8 cellular contexts compared by ENCODE assay signal in the genomic region with DNA sequence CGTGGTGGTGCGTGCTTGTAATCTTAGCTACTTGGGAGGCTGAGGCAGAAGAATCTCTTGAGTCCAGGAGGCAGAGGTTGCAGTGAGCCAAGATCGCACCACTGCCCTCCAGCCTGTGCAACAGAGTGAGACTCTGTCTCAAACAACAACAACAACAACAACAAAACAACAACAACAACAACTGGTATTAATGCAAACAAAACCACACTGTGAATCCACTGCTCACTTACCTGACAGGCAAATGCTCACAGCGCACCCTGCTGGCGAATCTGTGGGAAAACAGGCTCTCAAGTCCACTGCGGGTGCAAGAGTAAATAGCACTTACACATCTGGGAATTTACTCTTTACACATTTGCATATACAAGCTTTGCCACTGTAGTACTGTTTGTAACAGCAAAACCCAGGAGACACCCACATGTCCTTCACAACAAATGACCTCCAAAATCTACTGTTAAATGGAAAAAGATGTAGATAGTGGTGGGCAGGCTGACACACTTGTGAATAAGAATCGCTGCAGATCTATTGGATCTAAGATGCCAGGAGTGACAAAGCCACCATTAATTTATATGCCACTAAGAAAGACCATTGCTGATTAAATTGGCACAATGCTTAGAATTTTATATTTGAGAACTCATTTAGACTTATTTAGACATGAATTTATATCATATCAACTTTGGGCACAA. TPM values are rescaled to one million over a fixed set of nuclear protein-coding genes. Genes with fewer than 3 reads are reported as not detected.
DNase-seq lines count a peak whose midpoint lies in the region; ATAC-seq and TF ChIP-seq lines count a peak whose summit lies in the region.

No MANE protein-coding gene starts in this region.

- dilution Hi-C loops in IMR-90 (cut with HindIII; ENCODE audit: low sequenced_read_pairs, unreplicated experiment), result no loop called here

- no peak overlapping the region for H2BK15ac ChIP-seq in IMR-90 (ENCODE audit: low read depth, low read length)

- no peaks in the 10 kb centered on the region for H3K27me3 ChIP-seq in IMR-90 (ENCODE audit: control insufficient read depth, insufficient read depth, low read length)
- no peaks in the 10 kb centered on the region for H3K27me3 ChIP-seq in PC-9 (ENCODE audit: insufficient read depth, low read depth)

- no peaks in the 10 kb centered on the region for H3K79me1 ChIP-seq in IMR-90 (ENCODE audit: low read depth in 1 of 2, low read length in 2 of 2)

- no peak overlapping the region for H3K18ac ChIP-seq in IMR-90 (ENCODE audit: low read depth, low read length)

- no peak overlapping the region for H2BK5ac ChIP-seq in IMR-90 (ENCODE audit: low read depth, low read length, poor library complexity, severe bottlenecking)

- H3K36me3 ChIP-seq in IMR-90 (ENCODE audit: control insufficient read depth, insufficient read depth, low read length), result peaks cover 9% of the 10 kb centered on the region
- H3K36me3 ChIP-seq in PC-9 (ENCODE audit: low read depth), result 0 out of 2 replicates have a peak, but pooled peaks cover 7% of the 10 kb centered on the region

- no peaks in the 10 kb centered on the region for H3K9me2 ChIP-seq in PC-9 (ENCODE audit: insufficient read depth)

- H3K4me2 ChIP-seq in IMR-90 (ENCODE audit: low read depth, low read length) (no peak overlapping the region), PC-9 (no peak overlapping the region)

- intact Hi-C loops in IMR-90 (cut with micrococcal nuclease), result loop anchor here (1.0 to 5.0 kb wide), 3 partner anchors 65 to 230 kb away; no protein-coding TSS in a partner anchor
- intact Hi-C loops in PC-9 (cut with micrococcal nuclease; ENCODE audit: unreplicated experiment), result loop anchor here (1.0 to 5.0 kb wide), 6 partner anchors 37 to 124 kb away; a partner anchor contains a TSS

- no peak overlapping the region for H4K91ac ChIP-seq in IMR-90 (ENCODE audit: insufficient read depth, low read depth, low read length)

- no peak overlapping the region for H3K9ac ChIP-seq in IMR-90 (ENCODE audit: low read depth, low read length)

- H2AK9ac ChIP-seq in IMR-90 (replicated peaks; ENCODE audit: low read depth, low read length, poor library complexity), result no peak overlapping the region

- POLR2A ChIA-PET in IMR-90 (lab: Charles Lee; ENCODE audit: unreplicated experiment) (no interaction called here), PC-9 (lab: Charles Lee; ENCODE audit: unreplicated experiment) (no interaction called here)
- POLR2A ChIA-PET in naive thymus-derived CD8-positive, alpha-beta T cell (lab: Charles Lee), result interaction anchor here (1.6 kb wide), 1 partner anchor 112 kb away, joined by 4 read pairs; no protein-coding TSS in a partner anchor

- H3K4me3 Mint-ChIP-seq in naive thymus-derived CD8-positive, alpha-beta T cell, result peak overlapping the region in 1 of 10 donors; percentile 5
- no peak overlapping the region for H3K4me3 Mint-ChIP-seq in stimulated activated effector memory CD8-positive, alpha-beta T cell treated with anti-CD3 and anti-CD28 coated beads, Interleukin-12 subunit alpha, Interleukin-12 subunit beta, amount 100 ng/mL, for 72 hours

- WGBS in IMR-90 (ENCODE audit: extremely low coverage in 2 of 2, insufficient read length in 1 of 2), 2 experiments, result no CpG with 5 or more reads among the region's 7 CpGs

- ATAC-seq in IMR-90 (ENCODE audit: low read depth), result peak; percentile 72
- ATAC-seq in esophagus mucosa, result peak; percentile 52
- ATAC-seq in naive thymus-derived CD8-positive, alpha-beta T cell, result peak; percentile 57 to 71
- peak; percentile 50 for ATAC-seq in stimulated activated effector memory CD8-positive, alpha-beta T cell treated with anti-CD3 and anti-CD28 coated beads, Interleukin-12 subunit alpha, Interleukin-12 subunit beta, amount 100 ng/mL, for 72 hours
- ATAC-seq in HG03565 (IDR thresholded peaks at IDR 0.05; ENCODE audit: unreplicated experiment), result no peak

- H3K9me1 ChIP-seq in IMR-90 (ENCODE audit: insufficient read depth, low read length), result peaks cover 6% of the 10 kb centered on the region; the same call in 1 of the 2 replicates

- no peaks in the 10 kb centered on the region for H3K4me1 ChIP-seq in IMR-90 (ENCODE audit: control insufficient read depth, insufficient read depth, low read length)
- H3K4me1 ChIP-seq in PC-9 (replicated peaks; ENCODE audit: insufficient read depth), result 0 out of 2 replicates have a peak, but pooled peaks cover 8% of the 10 kb centered on the region

- TF ChIP-seq CTCF in IMR-90 (conservative IDR thresholded peaks at IDR 0.05; ENCODE audit: low read depth, low read length), result peak; percentile 89
- TF ChIP-seq CTCF in PC-9 (conservative IDR thresholded peaks at IDR 0.05), result peak; percentile 94

- H3K27me3 Mint-ChIP-seq in naive thymus-derived CD8-positive, alpha-beta T cell, result no peaks in the 10 kb centered on the region

- no peak overlapping the region for H3K56ac ChIP-seq in IMR-90 (ENCODE audit: extremely low read depth, insufficient read depth, low read length)

- H2BK120ac ChIP-seq in IMR-90 (ENCODE audit: low read depth, low read length), result no peak overlapping the region

- peaks cover 0 to 8% (median 0%) of the 10 kb centered on the region in 3 donors for H3K36me3 Mint-ChIP-seq in naive thymus-derived CD8-positive, alpha-beta T cell
- peaks cover 20% of the 10 kb centered on the region for H3K36me3 Mint-ChIP-seq in stimulated activated effector memory CD8-positive, alpha-beta T cell treated with anti-CD3 and anti-CD28 coated beads, Interleukin-12 subunit alpha, Interleukin-12 subunit beta, amount 100 ng/mL, for 72 hours

- no peak overlapping the region for H2BK20ac ChIP-seq in IMR-90 (ENCODE audit: low read depth, low read length)

- no peak overlapping the region for H2AK5ac ChIP-seq in IMR-90 (ENCODE audit: low read depth, low read length)

- no peak overlapping the region for H3K27ac ChIP-seq in IMR-90 (ENCODE audit: insufficient read depth, low read length)
- no peak overlapping the region for H3K27ac ChIP-seq in PC-9

- H2AFZ ChIP-seq in IMR-90 (replicated peaks; ENCODE audit: low read length, poor library complexity) (no peak overlapping the region), PC-9 (no peak overlapping the region)

- no TSS peak for BruUV-seq in IMR-90 (replicated peaks; lab: Mats Ljungman, UMichigan)
- BruUV-seq in PC-9 (replicated peaks; lab: Mats Ljungman, UMichigan), result no TSS peak

- H3K9me3 Mint-ChIP-seq in naive thymus-derived CD8-positive, alpha-beta T cell, result peaks cover 0 to 1% (median 0%) of the 10 kb centered on the region in 9 donors
- H3K9me3 Mint-ChIP-seq in stimulated activated effector memory CD8-positive, alpha-beta T cell treated with anti-CD3 and anti-CD28 coated beads, Interleukin-12 subunit alpha, Interleukin-12 subunit beta, amount 100 ng/mL, for 72 hours, result no peaks in the 10 kb centered on the region

- H3K9me3 ChIP-seq in IMR-90 (ENCODE audit: control insufficient read depth, insufficient read depth, low read length) (no peaks in the 10 kb centered on the region), PC-9 (ENCODE audit: insufficient read depth, low read depth) (no peaks in the 10 kb centered on the region)

- peaks cover 22 to 48% (median 40%) of the 10 kb centered on the region in 4 donors for H3K4me1 Mint-ChIP-seq in naive thymus-derived CD8-positive, alpha-beta T cell
- peaks cover 13% of the 10 kb centered on the region for H3K4me1 Mint-ChIP-seq in stimulated activated effector memory CD8-positive, alpha-beta T cell treated with anti-CD3 and anti-CD28 coated beads, Interleukin-12 subunit alpha, Interleukin-12 subunit beta, amount 100 ng/mL, for 72 hours

- H3K4ac ChIP-seq in IMR-90 (ENCODE audit: low read depth, low read length), result no peak overlapping the region

- peak; percentile 7 for DNase-seq in DMS79 (lab: John Stamatoyannopoulos, UW)
- DNase-seq in IMR-90, result peak; percentile 82
- DNase-seq in PC-9, result peak; percentile 71 to 75
- peak; percentile 71 for DNase-seq in activated T-cell treated with anti-CD3 and anti-CD28 coated beads for 4 hours
- DNase-seq in naive thymus-derived CD8-positive, alpha-beta T cell, result peak; percentile 62 to 87 (median 74)
- DNase-seq in stimulated activated effector memory CD8-positive, alpha-beta T cell treated with anti-CD3 and anti-CD28 coated beads, Interleukin-12 subunit alpha, Interleukin-12 subunit beta, amount 100 ng/mL, for 72 hours (ENCODE audit: low spot score in 2 of 2), result peak; percentile 69 to 82

- CTCF ChIA-PET in IMR-90 (lab: Yijun Ruan, JAX) (interaction anchor here (0.6 to 1.9 kb wide), 9 partner anchors 10 to 409 kb away, joined by 3 to 10 read pairs (median 4); no protein-coding TSS in a partner anchor), PC-9 (lab: Charles Lee) (interaction anchor here (0.7 to 0.9 kb wide), 2 partner anchors 32 to 58 kb away, joined by 3 read pairs; no protein-coding TSS in a partner anchor)

- H3K14ac ChIP-seq in IMR-90 (replicated peaks; ENCODE audit: low read depth, low read length), result no peak overlapping the region

- no peak overlapping the region for H4K8ac ChIP-seq in IMR-90 (ENCODE audit: low read depth in 2 of 2, low read length in 2 of 2)

- peaks cover 23% of the 10 kb centered on the region for H3F3A ChIP-seq in PC-9 (ENCODE audit: insufficient read depth, low read depth)

- H3K79me2 ChIP-seq in PC-9 (ENCODE audit: low read depth), result no peaks in the 10 kb centered on the region

- H3K4me3 ChIP-seq in IMR-90 (ENCODE audit: insufficient read depth, low read depth, low read length) (no peak overlapping the region), PC-9 (no peak overlapping the region)

- in situ Hi-C loops in IMR-90 (cut with MboI; ENCODE audit: low sequenced_read_pairs), result no loop called here

- H4K20me1 ChIP-seq in IMR-90 (ENCODE audit: insufficient read depth, low read length), result no peaks in the 10 kb centered on the region
- no peaks in the 10 kb centered on the region for H4K20me1 ChIP-seq in PC-9 (ENCODE audit: insufficient read depth)

- H3K23ac ChIP-seq in IMR-90 (ENCODE audit: low read depth, low read length), result no peak overlapping the region

- peak overlapping the region in 5 of 10 donors; percentile 7 to 57 (median 55) for H3K27ac Mint-ChIP-seq in naive thymus-derived CD8-positive, alpha-beta T cell
- no peak overlapping the region for H3K27ac Mint-ChIP-seq in stimulated activated effector memory CD8-positive, alpha-beta T cell treated with anti-CD3 and anti-CD28 coated beads, Interleukin-12 subunit alpha, Interleukin-12 subunit beta, amount 100 ng/mL, for 72 hours

- peak; percentile 88 for TF ChIP-seq RAD21 in IMR-90 (IDR thresholded peaks at IDR 0.05; ENCODE audit: low read length)

- H4K5ac ChIP-seq in IMR-90 (ENCODE audit: low read depth, low read length), result no peak overlapping the region

- TF ChIP-seq POLR2A in IMR-90 (IDR thresholded peaks at IDR 0.05; ENCODE audit: low read depth, low read length), result no peak

RNA-seq across cellular contexts. Expression of a gene that starts 29.3 kb away (rescaled TPM):
- total RNA-seq in IMR-90 (2012; rRNA removed) (40.3 and 41.1 TPM in 2 replicates), PC-9 (2021) (151 and 160 TPM in 2 replicates), esophagus mucosa (88.7 TPM)
- 28.6 and 33.0 TPM in 2 replicates for polyA plus RNA-seq in IMR-90 (2012; rRNA removed)
- polyA plus RNA-seq in IMR-90 (2012; cell fraction: cytosol; rRNA removed), result 14.9 and 23.7 TPM in 2 replicates
- 26.2 and 57.4 TPM in 2 replicates for polyA plus RNA-seq in IMR-90 (2012; cell fraction: nucleus; rRNA removed; ENCODE audit: low replicate concordance)
- 10 to 100 TPM; 70.3 to 72.6 TPM for total RNA-seq in naive thymus-derived CD8-positive, alpha-beta T cell
- polyA plus RNA-seq in naive thymus-derived CD8-positive, alpha-beta T cell, result 10 to 100 TPM; 68.1 to 82.8 (median 77.0) TPM

RNA-seq across cellular contexts. Expression of a gene that starts 44.5 kb away (rescaled TPM):
- total RNA-seq in IMR-90 (2012; rRNA removed), result 91.9 and 120 TPM in 2 replicates
- 513 and 528 TPM in 2 replicates for polyA plus RNA-seq in IMR-90 (2012; rRNA removed)
- 250 and 846 TPM in 2 replicates for polyA plus RNA-seq in IMR-90 (2012; cell fraction: cytosol; rRNA removed)
- 45.1 and 159 TPM in 2 replicates for polyA plus RNA-seq in IMR-90 (2012; cell fraction: nucleus; rRNA removed; ENCODE audit: low replicate concordance)
- 248 and 320 TPM in 2 replicates for total RNA-seq in PC-9 (2021)
- 164 TPM for total RNA-seq in esophagus mucosa
- 10 to 100 TPM; 79.0 to 79.4 TPM for total RNA-seq in naive thymus-derived CD8-positive, alpha-beta T cell
- polyA plus RNA-seq in naive thymus-derived CD8-positive, alpha-beta T cell, result 10 to 100 TPM; 47.2 to 50.4 (median 50.1) TPM

RNA-seq across cellular contexts. Expression of a gene that starts 53.9 kb away (rescaled TPM):
- not detected in 2 replicates for total RNA-seq in IMR-90 (2012; rRNA removed)
- polyA plus RNA-seq in IMR-90 (2012; rRNA removed), result not detected in 2 replicates
- not detected in 2 replicates for polyA plus RNA-seq in IMR-90 (2012; cell fraction: cytosol; rRNA removed)
- not detected in 2 replicates for polyA plus RNA-seq in IMR-90 (2012; cell fraction: nucleus; rRNA removed; ENCODE audit: low replicate concordance)
- 4.5 and 7.1 TPM in 2 replicates for total RNA-seq in PC-9 (2021)
- total RNA-seq in esophagus mucosa, result 1.0 TPM
- not detected for total RNA-seq in naive thymus-derived CD8-positive, alpha-beta T cell
- polyA plus RNA-seq in naive thymus-derived CD8-positive, alpha-beta T cell, result not detected

Comparison
In these comparisons a context has a peak if more than half of its experiments do, and no peak if none do; other contexts are left out.
1. DNase-seq: peak in every context shown above with its lines; median percentile 82 in IMR-90; 76 in stimulated activated effector memory CD8-positive, alpha-beta T cell treated with anti-CD3 and anti-CD28 coated beads, Interleukin-12 subunit alpha, Interleukin-12 subunit beta, amount 100 ng/mL, for 72 hours; 74 in naive thymus-derived CD8-positive, alpha-beta T cell; 73 in PC-9; 71 in activated T-cell treated with anti-CD3 and anti-CD28 coated beads for 4 hours; 7 in DMS79.